In the genomic region with DNA sequence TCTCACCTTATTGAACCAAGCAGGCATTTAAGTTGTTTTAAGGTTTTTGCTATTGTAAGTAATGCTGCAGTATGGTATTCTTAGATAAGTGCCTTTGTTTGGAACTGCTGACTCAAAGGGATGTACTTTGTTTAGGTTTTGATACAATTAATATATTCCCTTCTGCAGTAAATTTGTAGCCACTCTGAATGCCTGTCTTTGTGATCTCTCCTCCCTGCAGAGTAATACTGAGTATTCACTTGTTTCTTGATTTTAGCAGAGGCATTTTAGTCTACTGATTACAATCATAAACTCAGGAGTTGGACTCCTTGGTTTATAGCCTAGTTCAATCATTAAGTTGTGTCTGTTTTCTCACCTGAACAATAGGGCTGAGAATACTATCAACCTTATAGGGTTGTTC, we compare ENCODE assay signal across 24 cellular contexts. TPM values are rescaled to one million over a fixed set of nuclear protein-coding genes. Genes with fewer than 3 reads are reported as not detected.
DNase-seq lines count a peak whose midpoint lies in the region; ATAC-seq and TF ChIP-seq lines count a peak whose summit lies in the region.
"Had no signal": no experiment of that assay in that cellular context is flagged by ENCODE, and none has a peak within 500 bp of the region (broad histone marks: within the 10 kb centered on the region; RNA-seq: fewer than 3 reads in every experiment).

No MANE protein-coding gene starts in this region.

- H3K36me3 ChIP-seq in mucosa of descending colon (ENCODE audit: low read depth) (no peaks in the 10 kb centered on the region), mesendoderm (ENCODE audit: control insufficient read depth, insufficient read depth, low read length) (no peaks in the 10 kb centered on the region)
- H3K36me3 ChIP-seq: SJSA1 had no signal

- no peak overlapping the region for H4K8ac ChIP-seq in mesendoderm (ENCODE audit: low read depth, low read length)

- H3K4ac ChIP-seq in mesendoderm (ENCODE audit: low read depth, low read length) = no peak overlapping the region

- H3K27me3 ChIP-seq in mesendoderm (ENCODE audit: insufficient read depth, low read length, poor library complexity) = no peaks in the 10 kb centered on the region
- H3K27me3 ChIP-seq: BLaER1, SJSA1 had no signal

- no peak overlapping the region for H3K9ac ChIP-seq in mesendoderm (ENCODE audit: low read length)
- H3K9ac ChIP-seq: BLaER1 had no signal

- ATAC-seq in activated naive CD8-positive, alpha-beta T cell treated with anti-CD3 and anti-CD28 coated beads, Interleukin-2, amount 50 U/mL, for 24 hours = no peak
- ATAC-seq in mucosa of descending colon (peak; percentile 37), SK-N-SH treated with all-trans-retinoic acid at 6 μM for 48 hours (no peak)
- ATAC-seq: HCT116 had no signal

- TF ChIP-seq CTCF in mucosa of descending colon (IDR thresholded peaks at IDR 0.05) = no peak

- H3K27ac ChIP-seq in cingulate gyrus (ENCODE audit: low read depth, low read length) (peak overlapping the region; percentile 43), mesendoderm (ENCODE audit: low read depth, low read length) (no peak overlapping the region)
- H3K27ac ChIP-seq: BLaER1, HL-60, SJSA1 had no signal

- H3K4me2 ChIP-seq in mesendoderm (ENCODE audit: low read length) = no peak overlapping the region

- H3K4me3 ChIP-seq in mucosa of descending colon = no peak overlapping the region
- no peak overlapping the region for H3K4me3 ChIP-seq in mesendoderm (ENCODE audit: low read length)
- H3K4me3 ChIP-seq: BLaER1, SJSA1 had no signal

- H3K9me3 Mint-ChIP-seq in activated naive CD8-positive, alpha-beta T cell treated with anti-CD3 and anti-CD28 coated beads, Interleukin-2, amount 50 U/mL, for 24 hours = no peaks in the 10 kb centered on the region
- H3K9me3 Mint-ChIP-seq in activated naive CD8-positive, alpha-beta T cell treated with anti-CD3 and anti-CD28 coated beads for 36 hours = no peaks in the 10 kb centered on the region
- H3K9me3 Mint-ChIP-seq: CD4-positive, CD25-positive, alpha-beta regulatory T cell had no signal

- peaks cover 57% of the 10 kb centered on the region for H3K4me1 Mint-ChIP-seq in activated naive CD8-positive, alpha-beta T cell treated with anti-CD3 and anti-CD28 coated beads, Interleukin-2, amount 50 U/mL, for 24 hours
- peaks cover 53% of the 10 kb centered on the region for H3K4me1 Mint-ChIP-seq in activated naive CD8-positive, alpha-beta T cell treated with anti-CD3 and anti-CD28 coated beads for 36 hours

- no peaks in the 10 kb centered on the region for H3K27me3 Mint-ChIP-seq in activated naive CD8-positive, alpha-beta T cell treated with anti-CD3 and anti-CD28 coated beads, Interleukin-2, amount 50 U/mL, for 24 hours
- H3K27me3 Mint-ChIP-seq in activated naive CD8-positive, alpha-beta T cell treated with anti-CD3 and anti-CD28 coated beads for 36 hours = no peaks in the 10 kb centered on the region
- H3K27me3 Mint-ChIP-seq: CD4-positive, CD25-positive, alpha-beta regulatory T cell had no signal

- intact Hi-C loops in mucosa of descending colon (cut with DNase I, micrococcal nuclease) = no loop called here

- peaks cover 14% of the 10 kb centered on the region for H3K79me1 ChIP-seq in mesendoderm (ENCODE audit: low read length)

- no peak for DNase-seq in activated naive CD8-positive, alpha-beta T cell treated with anti-CD3 and anti-CD28 coated beads, Interleukin-2, amount 50 U/mL, for 24 hours
- no peak for DNase-seq in activated naive CD8-positive, alpha-beta T cell treated with anti-CD3 and anti-CD28 coated beads for 36 hours
- no peak for DNase-seq in mucosa of descending colon
- no peak for DNase-seq in activated CD8-positive, alpha-beta memory T cell treated with anti-CD3 and anti-CD28 coated beads, Interleukin-2, amount 50 U/mL, for 4 hours
- no peak for DNase-seq in mesendoderm
- DNase-seq: 8988T; CD4-positive, CD25-positive, alpha-beta regulatory T cell; DMS53; NCI-H1048; NCI-H1417; NCI-H1694; NCI-H2081; NCI-H2171; NCI-H226; NCI-H510A; NCI-H69; Right ventricle myocardium superior; RPMI8226 had no signal

- no peak overlapping the region for H3K23ac ChIP-seq in mesendoderm (ENCODE audit: low read length)

- H3K4me3 Mint-ChIP-seq in activated naive CD8-positive, alpha-beta T cell treated with anti-CD3 and anti-CD28 coated beads, Interleukin-2, amount 50 U/mL, for 24 hours = no peak overlapping the region
- H3K4me3 Mint-ChIP-seq in activated naive CD8-positive, alpha-beta T cell treated with anti-CD3 and anti-CD28 coated beads for 36 hours = no peak overlapping the region
- H3K4me3 Mint-ChIP-seq: CD4-positive, CD25-positive, alpha-beta regulatory T cell had no signal

- H3K4me1 ChIP-seq in mucosa of descending colon (ENCODE audit: low read depth) (peaks cover 6% of the 10 kb centered on the region), mesendoderm (ENCODE audit: control insufficient read depth, low read depth, low read length) (peaks cover 1% of the 10 kb centered on the region)

- H3K56ac ChIP-seq in mesendoderm (ENCODE audit: low read length) = no peak overlapping the region

- H2BK5ac ChIP-seq in mesendoderm (ENCODE audit: low read length) = no peak overlapping the region

- H3K27ac Mint-ChIP-seq in activated naive CD8-positive, alpha-beta T cell treated with anti-CD3 and anti-CD28 coated beads, Interleukin-2, amount 50 U/mL, for 24 hours = peak overlapping the region; percentile 3
- no peak overlapping the region for H3K27ac Mint-ChIP-seq in activated naive CD8-positive, alpha-beta T cell treated with anti-CD3 and anti-CD28 coated beads for 36 hours
- H3K27ac Mint-ChIP-seq: CD4-positive, CD25-positive, alpha-beta regulatory T cell had no signal

- H2BK15ac ChIP-seq in mesendoderm (replicated peaks; ENCODE audit: low read depth) = no peak overlapping the region

- no peak overlapping the region for H2AK5ac ChIP-seq in mesendoderm (ENCODE audit: low read length)

- no peak overlapping the region for H4K5ac ChIP-seq in mesendoderm (ENCODE audit: low read length)

- H3K9me3 ChIP-seq in mucosa of descending colon = no peaks in the 10 kb centered on the region
- H3K9me3 ChIP-seq: BLaER1, SJSA1 had no signal

- H3K18ac ChIP-seq in mesendoderm (ENCODE audit: low read length) = no peak overlapping the region

- peaks cover 13% of the 10 kb centered on the region for H3K79me2 ChIP-seq in mesendoderm (ENCODE audit: control insufficient read depth, insufficient read depth, low read length)

- H3K36me3 Mint-ChIP-seq in activated naive CD8-positive, alpha-beta T cell treated with anti-CD3 and anti-CD28 coated beads, Interleukin-2, amount 50 U/mL, for 24 hours (ENCODE audit: low read depth) = peaks cover 5% of the 10 kb centered on the region
- peaks cover 7% of the 10 kb centered on the region for H3K36me3 Mint-ChIP-seq in activated naive CD8-positive, alpha-beta T cell treated with anti-CD3 and anti-CD28 coated beads for 36 hours

- H2BK120ac ChIP-seq in mesendoderm (ENCODE audit: low read depth, low read length) = no peak overlapping the region

TF ChIP-seq in SK-N-SH treated with all-trans-retinoic acid at 6 μM for 48 hours, 23 proteins besides CTCF, POLR2A, EP300 and RAD21:
- TF ChIP-seq ZFP3 (CRISPR knock-in tag; IDR thresholded peaks at IDR 0.05) (no peak), ARNTL (CRISPR knock-in tag; IDR thresholded peaks at IDR 0.05; ENCODE audit: borderline replicate concordance, low read depth) (no peak)
TF ChIP-seq in SK-N-SH treated with all-trans-retinoic acid at 6 μM for 48 hours: peak in this region for 0.

RNA-seq across cellular contexts. Expression of gene CDS2, which starts 13.4 kb away (rescaled TPM):
- total RNA-seq in activated naive CD8-positive, alpha-beta T cell treated with anti-CD3 and anti-CD28 coated beads for 36 hours = 10 to 100 TPM; 37.5 to 41.9 TPM
- 10 to 100 TPM; 37.9 to 59.5 (median 39.6) TPM for total RNA-seq in mucosa of descending colon
- polyA plus RNA-seq in mesendoderm (2013, experiment 1 of 2) = 26.4 TPM
- 25.4 TPM for polyA plus RNA-seq in mesendoderm (2013, experiment 2 of 2)

RNA-seq across cellular contexts. Expression of gene PCNA, which starts 20.4 kb away (rescaled TPM):
- 100 to 1,000 TPM; 708 to 723 TPM for total RNA-seq in activated naive CD8-positive, alpha-beta T cell treated with anti-CD3 and anti-CD28 coated beads for 36 hours
- total RNA-seq in mucosa of descending colon = 10 to 100 TPM; 43.4 to 91.1 (median 48.7) TPM
- 273 TPM for polyA plus RNA-seq in mesendoderm (2013, experiment 1 of 2)
- 276 TPM for polyA plus RNA-seq in mesendoderm (2013, experiment 2 of 2)

RNA-seq across cellular contexts. Expression of gene TMEM230, which starts 27.3 kb away (rescaled TPM):
- total RNA-seq in activated naive CD8-positive, alpha-beta T cell treated with anti-CD3 and anti-CD28 coated beads for 36 hours = 10 to 100 TPM; 79.4 to 79.7 TPM
- total RNA-seq in mucosa of descending colon = 10 to 100 TPM; 66.2 to 76.2 (median 67.7) TPM
- 92.8 TPM for polyA plus RNA-seq in mesendoderm (2013, experiment 1 of 2)
- 98.8 TPM for polyA plus RNA-seq in mesendoderm (2013, experiment 2 of 2)

Comparison
In these comparisons a context has a peak if more than half of its experiments do, and no peak if none do; other contexts are left out.
1. RNA of gene PCNA, which starts 20.4 kb away (total RNA-seq): 708 to 723 TPM in activated naive CD8-positive, alpha-beta T cell treated with anti-CD3 and anti-CD28 coated beads for 36 hours; 43.4 to 91.1 TPM in mucosa of descending colon; every median in the first group is over 4 times any median in the second.